9 cellular contexts compared by ENCODE assay signal in genomic region chr10:97888641-97889262, GRCh38. TPM values are rescaled to one million over a fixed set of nuclear protein-coding genes. Genes with fewer than 3 reads are reported as not detected.
A peak's percentile ranks its signal among the peaks of the same experiment; 100 is the strongest.
DNase-seq lines count a peak whose midpoint lies in the region; ATAC-seq, FAIRE-seq and TF ChIP-seq lines count a peak whose summit lies in the region.
"Had no signal": no experiment of that assay in that cellular context is flagged by ENCODE, and none has a peak within 500 bp of the region (broad histone marks: within the 10 kb centered on the region; RNA-seq: fewer than 3 reads in every experiment).

No MANE protein-coding gene starts in this region.

- H2AFZ ChIP-seq in HepG2 (ENCODE audit: low read length) = no peak overlapping the region

- DNase-seq in A673 (ENCODE audit: low spot score) = peak; percentile 53
- DNase-seq in HS-27A (ENCODE audit: low read depth) = peak; percentile 17
- DNase-seq in RWPE1 (ENCODE audit: low spot score) = peak; percentile 96
- DNase-seq in head of caudate nucleus = peak in 41 of 42 donors; percentile 13 to 89 (median 63)
- DNase-seq in D721Med (ENCODE audit: insufficient read length, low spot score) = no peak
- DNase-seq in HepG2 (ENCODE audit: low spot score) = no peak
- no peak for DNase-seq in KBM-7
- no peak for DNase-seq in ureter (ENCODE audit: low spot score)

- no peak for TF ChIP-seq CTCF in A673 (conservative IDR thresholded peaks at IDR 0.05; ENCODE audit: low read depth, low read length)
- TF ChIP-seq CTCF in RWPE1 (conservative IDR thresholded peaks at IDR 0.05; ENCODE audit: low read depth) = no peak
- TF ChIP-seq CTCF in D721Med (IDR thresholded peaks at IDR 0.05; ENCODE audit: insufficient read depth, missing control alignments) = no peak
- TF ChIP-seq CTCF in HepG2 (CRISPR knock-in tag; IDR thresholded peaks at IDR 0.05) = no peak

- in situ Hi-C loops in HepG2 (cut with HindIII; ENCODE audit: extremely low pct_ligation_motif_present, low pct_unique_long_range_greater_than_20kb) (no loop called here), KBM-7 (cut with MboI; ENCODE audit: low pct_unique_long_range_greater_than_20kb, low sequenced_read_pairs) (no loop called here)

- H3K27me3 ChIP-seq in A673 (replicated peaks; ENCODE audit: insufficient read depth, low read depth, low read length, poor library complexity) (no peaks in the 10 kb centered on the region), HepG2 (ENCODE audit: control insufficient read depth in 1 of 2, insufficient read depth in 2 of 2, low read length in 2 of 2) (peaks cover 2 to 24% of the 10 kb centered on the region in 2 experiments; a peak in 3 of 5 replicates)

- H3K4me3 ChIP-seq in A673 (ENCODE audit: low read depth, low read length, poor library complexity, severe bottlenecking) (no peak overlapping the region), HepG2 (replicated peaks in 1 of 3; ENCODE audit: insufficient read depth in 1 of 3, low read depth in 2 of 3, low read length in 3 of 3) (no peak overlapping the region)

- no peak for TF ChIP-seq POLR2A in HepG2 (IDR thresholded peaks at IDR 0.05; ENCODE audit: insufficient read depth in 1 of 2, low read depth in 2 of 2, low read length in 2 of 2)

- H3K4me2 ChIP-seq in HepG2 (ENCODE audit: low read depth, low read length) = no peak overlapping the region

- no peaks in the 10 kb centered on the region for H4K20me1 ChIP-seq in HepG2 (ENCODE audit: insufficient read depth, low read length)

- CTCF ChIA-PET in A673 (lab: Charles Lee) (no interaction called here), RWPE1 (lab: Yijun Ruan, JAX) (interaction anchor here (0.5 to 1.9 kb wide), 4 partner anchors 13 to 1060 kb away, joined by 3 to 7 read pairs (median 4); no protein-coding TSS in a partner anchor), HepG2 (lab: Yijun Ruan, JAX; ENCODE audit: low intra/inter-chr PET ratio, low total read pairs) (no interaction called here)

- no peaks in the 10 kb centered on the region for H3K79me2 ChIP-seq in HepG2 (ENCODE audit: insufficient read depth, low read length)

- POLR2A ChIA-PET in A673 (lab: Charles Lee; ENCODE audit: low non-redundant PET) = interaction anchor here (0.6 kb wide), 1 partner anchor 30 kb away, joined by 6 read pairs; no protein-coding TSS in a partner anchor
- POLR2A ChIA-PET in RWPE1 (lab: Yijun Ruan, JAX; ENCODE audit: low non-redundant PET) = interaction anchor here (0.7 kb wide), 1 partner anchor 160 kb away, joined by 7 read pairs; no protein-coding TSS in a partner anchor
- POLR2A ChIA-PET in HepG2 (lab: Yijun Ruan, JAX) = no interaction called here

- TF ChIP-seq RAD21 in HepG2 (CRISPR knock-in tag; IDR thresholded peaks at IDR 0.05) = no peak

- no peak overlapping the region for H3K9ac ChIP-seq in HepG2 (ENCODE audit: insufficient read depth, low read depth, low read length)

- ATAC-seq in HepG2 = no peak

- intact Hi-C loops in A673 (cut with micrococcal nuclease; ENCODE audit: unreplicated experiment) (no loop called here), head of caudate nucleus (cut with DNase I) (no loop called here), HepG2 (cut with micrococcal nuclease; ENCODE audit: unreplicated experiment) (no loop called here)

- H3K9me3 ChIP-seq in A673 (ENCODE audit: low read depth, low read length, poor library complexity, severe bottlenecking) = no peaks in the 10 kb centered on the region
- no peaks in the 10 kb centered on the region for H3K9me3 ChIP-seq in HepG2 (ENCODE audit: low read length)

- H3K36me3 ChIP-seq in A673 (ENCODE audit: insufficient read depth, low read length, poor library complexity, severe bottlenecking) (no peaks in the 10 kb centered on the region), HepG2 (replicated peaks in 1 of 2; ENCODE audit: control insufficient read depth in 1 of 2, insufficient read depth in 2 of 2, low read length in 2 of 2) (no peaks in the 10 kb centered on the region)

- H3K27ac ChIP-seq in A673 (ENCODE audit: low read depth, low read length, poor library complexity, severe bottlenecking) (no peak overlapping the region), RWPE1 (peak overlapping the region; percentile 89), HepG2 (ENCODE audit: extremely low read length, insufficient read depth, low read length) (no peak overlapping the region)

- no peak for FAIRE-seq in D721Med (lab: Jason Lieb, UNC)
- FAIRE-seq in HepG2 (lab: Jason Lieb, UNC) = no peak

- no peak for TF ChIP-seq EP300 in HepG2 (IDR thresholded peaks at IDR 0.05; ENCODE audit: low read depth in 2 of 2, low read length in 2 of 2)
- TF ChIP-seq EP300 in HepG2 (CRISPR knock-in tag; IDR thresholded peaks at IDR 0.05; ENCODE audit: borderline replicate concordance) = no peak

- 23% methylated on average over 10 of the region's 12 CpGs for WGBS in HepG2 (ENCODE audit: low lambda C conversion rate)

- H3K4me1 ChIP-seq in A673 (ENCODE audit: insufficient read depth, low read length, poor library complexity, severe bottlenecking) (peaks cover 10% of the 10 kb centered on the region), HepG2 (ENCODE audit: insufficient read depth, low read length) (no peaks in the 10 kb centered on the region)

- BruUV-seq in A673 (replicated peaks; lab: Mats Ljungman, UMichigan) (no TSS peak), HepG2 (replicated peaks; lab: Mats Ljungman, UMichigan) (no TSS peak)

TF ChIP-seq in HepG2, 621 proteins besides CTCF, POLR2A, EP300 and RAD21 (continues in another document):
- TF ChIP-seq SMC3 (IDR thresholded peaks at IDR 0.05; ENCODE audit: low read length) (no peak), ZNF264 (CRISPR knock-in tag; IDR thresholded peaks at IDR 0.05) (no peak), KLF12 (CRISPR knock-in tag; IDR thresholded peaks at IDR 0.05; ENCODE audit: borderline replicate concordance) (no peak), ZNF362 (CRISPR knock-in tag; IDR thresholded peaks at IDR 0.05; ENCODE audit: borderline replicate concordance) (no peak), ZNF280B (CRISPR knock-in tag; IDR thresholded peaks at IDR 0.05; ENCODE audit: borderline replicate concordance) (no peak), ZNF263 (CRISPR knock-in tag; IDR thresholded peaks at IDR 0.05) (no peak), LRRFIP1 (CRISPR knock-in tag; conservative IDR thresholded peaks at IDR 0.05) (no peak)

RNA-seq across cellular contexts. Expression of gene GOLGA7B, which starts 39.1 kb away (rescaled TPM):
- total RNA-seq in A673 (2021) (0.63 and 0.64 TPM in 2 replicates), HepG2 (2016; rRNA removed; fragmentation: Illumina TruSeq; extraction: Trizol) (not detected in 2 replicates), ureter (0.29 TPM)
- total RNA-seq in HepG2 (2016; cell fraction: cytosol; rRNA removed; fragmentation: Illumina TruSeq; extraction: Trizol; ENCODE audit: low read depth) = not detected in 2 replicates
- not detected in 2 replicates for total RNA-seq in HepG2 (2016; cell fraction: insoluble cytoplasmic fraction; rRNA removed; fragmentation: Illumina TruSeq; extraction: Trizol)
- total RNA-seq in HepG2 (2016; cell fraction: membrane; rRNA removed; fragmentation: Illumina TruSeq; extraction: Trizol) = not detected in 2 replicates
- total RNA-seq in HepG2 (2016; cell fraction: nucleus; rRNA removed; fragmentation: Illumina TruSeq; extraction: Trizol) = not detected in 2 replicates
- not detected in 2 replicates for polyA plus RNA-seq in HepG2 (2011; rRNA removed)
- 0.01 TPM in 2 replicates for polyA plus RNA-seq in HepG2 (2011; cell fraction: cytosol; rRNA removed)
- polyA plus RNA-seq in HepG2 (2011; cell fraction: nucleus; rRNA removed) = 0.05 and 0.07 TPM in 2 replicates
- polyA plus RNA-seq in HepG2 (2012) = 0.11 TPM in 1 of 2 replicates, not detected in the other
- not detected in 2 replicates for polyA plus RNA-seq in HepG2 (2016; cell fraction: cytosol; fragmentation: Illumina TruSeq; extraction: Trizol; ENCODE audit: low read depth)
- not detected in 2 replicates for polyA plus RNA-seq in HepG2 (2016; cell fraction: insoluble cytoplasmic fraction; fragmentation: Illumina TruSeq; extraction: Trizol; ENCODE audit: low read depth)
- not detected in 2 replicates for polyA plus RNA-seq in HepG2 (2016; cell fraction: membrane; fragmentation: Illumina TruSeq; extraction: Trizol; ENCODE audit: low read depth)
- not detected in 2 replicates for polyA plus RNA-seq in HepG2 (2016; cell fraction: nucleus; fragmentation: Illumina TruSeq; extraction: Trizol; ENCODE audit: insufficient read depth, low read depth)
- not detected in 2 replicates for polyA minus RNA-seq in HepG2 (2011; rRNA and poly(A)+ RNA removed; ENCODE audit: low replicate concordance)
- polyA minus RNA-seq in HepG2 (2011; cell fraction: cytosol; rRNA and poly(A)+ RNA removed) = not detected in 2 replicates
- not detected in 2 replicates for polyA minus RNA-seq in HepG2 (2011; cell fraction: nucleus; rRNA and poly(A)+ RNA removed)
- total RNA-seq: glomerular endothelial cell had no signal

Comparison
In these comparisons a context has a peak if more than half of its experiments do, and no peak if none do; other contexts are left out.
1. DNase-seq: peak in A673 (single experiment), HS-27A (single experiment), RWPE1 (single experiment) and head of caudate nucleus (41 of 42); none in D721Med (single experiment), HepG2 (single experiment), KBM-7 (single experiment) and ureter (single experiment).